ENCODE assay signal across 12 cellular contexts in the genomic region with DNA sequence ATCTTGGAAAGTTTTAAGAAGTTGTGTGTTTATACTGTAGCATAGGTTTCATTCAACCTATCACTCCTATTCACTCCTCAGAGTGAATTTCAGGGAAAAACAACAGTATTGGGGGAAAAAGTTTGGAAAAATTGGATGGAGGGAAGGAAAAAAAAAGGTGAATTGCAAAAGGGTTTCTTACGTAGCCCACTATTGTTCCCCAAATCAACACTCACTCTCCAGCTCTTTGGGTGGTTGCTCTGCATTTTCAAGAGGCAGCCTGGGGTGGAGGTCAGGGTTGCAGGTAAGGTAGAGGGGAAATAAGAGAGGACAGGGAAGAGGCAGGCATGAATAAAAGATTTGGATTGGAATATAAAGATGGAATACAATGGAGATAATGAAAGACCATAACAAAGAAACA. TPM values are rescaled to one million over a fixed set of nuclear protein-coding genes. Genes with fewer than 3 reads are reported as not detected.
A peak's percentile ranks its signal among the peaks of the same experiment; 100 is the strongest.
DNase-seq lines count a peak whose midpoint lies in the region; ATAC-seq, FAIRE-seq and TF ChIP-seq lines count a peak whose summit lies in the region.
"Had no signal": no experiment of that assay in that cellular context is flagged by ENCODE, and none has a peak within 500 bp of the region (broad histone marks: within the 10 kb centered on the region; RNA-seq: fewer than 3 reads in every experiment).

No MANE protein-coding gene starts in this region.

- H3K36me3 ChIP-seq in H7 (replicated peaks; ENCODE audit: control insufficient read depth, insufficient read depth, low read length): no peaks in the 10 kb centered on the region
- no peaks in the 10 kb centered on the region for H3K36me3 ChIP-seq in HepG2 (replicated peaks in 1 of 2; ENCODE audit: control insufficient read depth in 1 of 2, insufficient read depth in 2 of 2, low read length in 2 of 2)
- H3K36me3 ChIP-seq in tibial nerve: no peaks in the 10 kb centered on the region

- H3K4me3 Mint-ChIP-seq in activated T-helper 17 cell treated with anti-CD3 and anti-CD28 coated beads, Interleukin-2, amount 50 U/mL, for 72 hours: no peak overlapping the region

- no peak for TF ChIP-seq RAD21 in HepG2 (CRISPR knock-in tag; IDR thresholded peaks at IDR 0.05)

- in situ Hi-C loops in HepG2 (cut with HindIII; ENCODE audit: extremely low pct_ligation_motif_present, low pct_unique_long_range_greater_than_20kb): no loop called here

- intact Hi-C loops in HepG2 (cut with micrococcal nuclease; ENCODE audit: unreplicated experiment): loop anchor here (2.0 kb wide), 1 partner anchor 50 kb away; no protein-coding TSS in a partner anchor

- H3K79me2 ChIP-seq in HepG2 (ENCODE audit: insufficient read depth, low read length): peaks cover 3% of the 10 kb centered on the region

- peaks cover 36% of the 10 kb centered on the region for H3K36me3 Mint-ChIP-seq in activated T-helper 17 cell treated with anti-CD3 and anti-CD28 coated beads, Interleukin-2, amount 50 U/mL, for 72 hours (ENCODE audit: low read depth)

- no peak for TF ChIP-seq EP300 in HepG2 (IDR thresholded peaks at IDR 0.05; ENCODE audit: low read depth in 2 of 2, low read length in 2 of 2)
- no peak for TF ChIP-seq EP300 in HepG2 (CRISPR knock-in tag; IDR thresholded peaks at IDR 0.05; ENCODE audit: borderline replicate concordance)
- no peak for TF ChIP-seq EP300 in tibial nerve (IDR thresholded peaks at IDR 0.05)

- ATAC-seq in activated T-helper 17 cell treated with anti-CD3 and anti-CD28 coated beads, Interleukin-2, amount 50 U/mL, for 72 hours (replicated peaks): no peak
- ATAC-seq in HepG2: no peak
- ATAC-seq in HG02678 (IDR thresholded peaks at IDR 0.05; ENCODE audit: unreplicated experiment): no peak

- no peaks in the 10 kb centered on the region for H3K27me3 Mint-ChIP-seq in activated T-helper 17 cell treated with anti-CD3 and anti-CD28 coated beads, Interleukin-2, amount 50 U/mL, for 72 hours

- H3K9me3 Mint-ChIP-seq in activated T-helper 17 cell treated with anti-CD3 and anti-CD28 coated beads, Interleukin-2, amount 50 U/mL, for 72 hours: peaks cover 11% of the 10 kb centered on the region

- POLR2A ChIA-PET in HepG2 (lab: Yijun Ruan, JAX): interaction anchor here (1.0 to 1.9 kb wide), 6 partner anchors 12 to 164 kb away, joined by 3 to 28 read pairs (median 4); partner anchors contain the start of gene DUSP16

- H3K27ac ChIP-seq in HepG2 (ENCODE audit: extremely low read length, insufficient read depth, low read length): peak overlapping the region; percentile 19
- H3K27ac ChIP-seq in tibial nerve: peak overlapping the region; percentile 66 to 87 (median 76)

- no peak overlapping the region for H3K4me3 ChIP-seq in H7 (ENCODE audit: insufficient read depth, low read depth, low read length)
- H3K4me3 ChIP-seq in HepG2 (replicated peaks in 1 of 3; ENCODE audit: insufficient read depth in 1 of 3, low read depth in 2 of 3, low read length in 3 of 3): no peak overlapping the region
- H3K4me3 ChIP-seq in tibial nerve: no peak overlapping the region

- CTCF ChIA-PET in HepG2 (lab: Yijun Ruan, JAX; ENCODE audit: low intra/inter-chr PET ratio, low total read pairs): no interaction called here

- H3K9ac ChIP-seq in HepG2 (ENCODE audit: insufficient read depth, low read depth, low read length): no peak overlapping the region

- peaks cover 83% of the 10 kb centered on the region for H3K4me1 ChIP-seq in HepG2 (ENCODE audit: insufficient read depth, low read length)
- H3K4me1 ChIP-seq in tibial nerve: peaks cover 0 to 49% (median 12%) of the 10 kb centered on the region in 4 donors

- no peak overlapping the region for H3K4me2 ChIP-seq in HepG2 (ENCODE audit: low read depth, low read length)

- no peaks in the 10 kb centered on the region for H3K9me3 ChIP-seq in HepG2 (ENCODE audit: low read length)
- no peaks in the 10 kb centered on the region for H3K9me3 ChIP-seq in tibial nerve

- H4K20me1 ChIP-seq in HepG2 (ENCODE audit: insufficient read depth, low read length): no peaks in the 10 kb centered on the region

- DNase-seq in H7 (peak; percentile 39), HepG2 (ENCODE audit: low spot score) (no peak), tibial nerve (ENCODE audit: low spot score in 2 of 2) (no peak), DMS53 treated with DMSO at 0.1 percent for 48 hours (lab: John Stamatoyannopoulos, UW; ENCODE audit: unreplicated experiment) (no peak), GM12891 (ENCODE audit: insufficient read length, low spot score) (no peak)
- DNase-seq: activated CD4-positive, alpha-beta T cell treated with anti-CD3 and anti-CD28 coated beads, Interleukin-2, amount 50 U/mL, for 4 hours; activated effector memory CD4-positive, alpha-beta T cell treated with Interleukin-2 at 50 U/mL for 16 hours; mesendoderm; MV-4-11; SHP77 treated with DMSO at 0.1 percent for 48 hours had no signal

- no peak overlapping the region for H2AFZ ChIP-seq in HepG2 (ENCODE audit: low read length)

- BruUV-seq in HepG2 (replicated peaks; lab: Mats Ljungman, UMichigan): no TSS peak

- H3K27me3 ChIP-seq in H7 (ENCODE audit: control insufficient read depth, insufficient read depth, low read length): no peaks in the 10 kb centered on the region
- H3K27me3 ChIP-seq in HepG2 (ENCODE audit: control insufficient read depth in 1 of 2, insufficient read depth in 2 of 2, low read length in 2 of 2): no peaks in the 10 kb centered on the region
- H3K27me3 ChIP-seq in tibial nerve: no peaks in the 10 kb centered on the region

- TF ChIP-seq CTCF in HepG2 (CRISPR knock-in tag; IDR thresholded peaks at IDR 0.05): no peak
- TF ChIP-seq CTCF in tibial nerve (IDR thresholded peaks at IDR 0.05): no peak

- peak overlapping the region; percentile 32 for H3K27ac Mint-ChIP-seq in activated T-helper 17 cell treated with anti-CD3 and anti-CD28 coated beads, Interleukin-2, amount 50 U/mL, for 72 hours

- H3K4me1 Mint-ChIP-seq in activated T-helper 17 cell treated with anti-CD3 and anti-CD28 coated beads, Interleukin-2, amount 50 U/mL, for 72 hours: peaks cover 50% of the 10 kb centered on the region

- TF ChIP-seq POLR2A in HepG2 (IDR thresholded peaks at IDR 0.05; ENCODE audit: insufficient read depth in 1 of 2, low read depth in 2 of 2, low read length in 2 of 2) (no peak), tibial nerve (IDR thresholded peaks at IDR 0.05) (no peak), GM12891 (IDR thresholded peaks at IDR 0.05; ENCODE audit: low read depth, low read length) (no peak)

- FAIRE-seq in HepG2 (lab: Jason Lieb, UNC) (no peak), GM12891 (lab: Jason Lieb, UNC) (no peak)

- WGBS in HepG2 (ENCODE audit: low lambda C conversion rate): 100% methylated on average over 1 of the region's 1 CpG
- WGBS in tibial nerve, 2 donors: 93 to 94% methylated on average over 1 of the region's 1 CpG

RNA-seq across cellular contexts. Expression of gene BORCS5, which starts 42.3 kb away (rescaled TPM):
- 7.4 and 7.5 TPM in 2 replicates for total RNA-seq in H7 (2014; rRNA removed; shearing (Covaris generic))
- total RNA-seq in activated T-helper 17 cell treated with anti-CD3 and anti-CD28 coated beads, Interleukin-2, amount 50 U/mL, for 72 hours: 10 to 100 TPM; 26.1 to 43.8 TPM
- total RNA-seq in HepG2 (2016; rRNA removed; fragmentation: Illumina TruSeq; extraction: Trizol): 3.9 and 8.2 TPM in 2 replicates
- total RNA-seq in HepG2 (2016; cell fraction: cytosol; rRNA removed; fragmentation: Illumina TruSeq; extraction: Trizol; ENCODE audit: low read depth): 3.0 and 3.6 TPM in 2 replicates
- 7.3 and 9.1 TPM in 2 replicates for total RNA-seq in HepG2 (2016; cell fraction: insoluble cytoplasmic fraction; rRNA removed; fragmentation: Illumina TruSeq; extraction: Trizol)
- total RNA-seq in HepG2 (2016; cell fraction: membrane; rRNA removed; fragmentation: Illumina TruSeq; extraction: Trizol): 3.7 and 4.9 TPM in 2 replicates
- total RNA-seq in HepG2 (2016; cell fraction: nucleus; rRNA removed; fragmentation: Illumina TruSeq; extraction: Trizol): 4.0 and 6.6 TPM in 2 replicates
- 3.3 and 4.7 TPM in 2 replicates for polyA plus RNA-seq in HepG2 (2011; rRNA removed)
- 3.9 and 5.2 TPM in 2 replicates for polyA plus RNA-seq in HepG2 (2011; cell fraction: cytosol; rRNA removed)
- 6.4 and 8.1 TPM in 2 replicates for polyA plus RNA-seq in HepG2 (2011; cell fraction: nucleus; rRNA removed)
- polyA plus RNA-seq in HepG2 (2012): 3.6 and 5.8 TPM in 2 replicates
- 3.0 and 4.3 TPM in 2 replicates for polyA plus RNA-seq in HepG2 (2016; cell fraction: cytosol; fragmentation: Illumina TruSeq; extraction: Trizol; ENCODE audit: low read depth)
- 8.0 and 9.3 TPM in 2 replicates for polyA plus RNA-seq in HepG2 (2016; cell fraction: insoluble cytoplasmic fraction; fragmentation: Illumina TruSeq; extraction: Trizol; ENCODE audit: low read depth)
- polyA plus RNA-seq in HepG2 (2016; cell fraction: membrane; fragmentation: Illumina TruSeq; extraction: Trizol; ENCODE audit: low read depth): 5.1 and 6.0 TPM in 2 replicates
- polyA plus RNA-seq in HepG2 (2016; cell fraction: nucleus; fragmentation: Illumina TruSeq; extraction: Trizol; ENCODE audit: insufficient read depth, low read depth): 3.9 and 7.7 TPM in 2 replicates
- polyA minus RNA-seq in HepG2 (2011; rRNA and poly(A)+ RNA removed; ENCODE audit: low replicate concordance): 5.6 and 7.5 TPM in 2 replicates
- 3.8 and 3.9 TPM in 2 replicates for polyA minus RNA-seq in HepG2 (2011; cell fraction: cytosol; rRNA and poly(A)+ RNA removed)
- polyA minus RNA-seq in HepG2 (2011; cell fraction: nucleus; rRNA and poly(A)+ RNA removed): 12.2 and 13.7 TPM in 2 replicates
- total RNA-seq in tibial nerve: 10 to 100 TPM; 14.2 to 45.0 (median 25.6) TPM
- 11.6 TPM for polyA plus RNA-seq in GM12891 (2012; ENCODE audit: low read depth, missing spikeins)

RNA-seq across cellular contexts. Expression of gene MANSC1, which starts 49.1 kb away (rescaled TPM):
- 0.94 and 2.3 TPM in 2 replicates for total RNA-seq in H7 (2014; rRNA removed; shearing (Covaris generic))
- total RNA-seq in activated T-helper 17 cell treated with anti-CD3 and anti-CD28 coated beads, Interleukin-2, amount 50 U/mL, for 72 hours: under 1 TPM; 0.63 to 0.74 TPM
- total RNA-seq in HepG2 (2016; rRNA removed; fragmentation: Illumina TruSeq; extraction: Trizol) (4.2 and 4.4 TPM in 2 replicates), tibial nerve (10 to 100 TPM in 2 of 4 donors, 1 to 10 TPM in 2; 7.9 to 11.6 (median 9.6) TPM)
- 0.91 and 1.4 TPM in 2 replicates for total RNA-seq in HepG2 (2016; cell fraction: cytosol; rRNA removed; fragmentation: Illumina TruSeq; extraction: Trizol; ENCODE audit: low read depth)
- total RNA-seq in HepG2 (2016; cell fraction: insoluble cytoplasmic fraction; rRNA removed; fragmentation: Illumina TruSeq; extraction: Trizol): 3.6 and 4.5 TPM in 2 replicates
- total RNA-seq in HepG2 (2016; cell fraction: membrane; rRNA removed; fragmentation: Illumina TruSeq; extraction: Trizol): 4.4 and 4.9 TPM in 2 replicates
- total RNA-seq in HepG2 (2016; cell fraction: nucleus; rRNA removed; fragmentation: Illumina TruSeq; extraction: Trizol): 3.2 TPM in 2 replicates
- polyA plus RNA-seq in HepG2 (2011; rRNA removed): 1.9 TPM in 2 replicates
- 1.7 and 1.8 TPM in 2 replicates for polyA plus RNA-seq in HepG2 (2011; cell fraction: cytosol; rRNA removed)
- polyA plus RNA-seq in HepG2 (2011; cell fraction: nucleus; rRNA removed): 0.40 and 0.69 TPM in 2 replicates
- polyA plus RNA-seq in HepG2 (2012): 7.8 and 9.6 TPM in 2 replicates
- 3.7 and 5.4 TPM in 2 replicates for polyA plus RNA-seq in HepG2 (2016; cell fraction: cytosol; fragmentation: Illumina TruSeq; extraction: Trizol; ENCODE audit: low read depth)
- polyA plus RNA-seq in HepG2 (2016; cell fraction: insoluble cytoplasmic fraction; fragmentation: Illumina TruSeq; extraction: Trizol; ENCODE audit: low read depth): 6.7 and 7.4 TPM in 2 replicates
- polyA plus RNA-seq in HepG2 (2016; cell fraction: membrane; fragmentation: Illumina TruSeq; extraction: Trizol; ENCODE audit: low read depth): 8.2 and 9.1 TPM in 2 replicates
- polyA plus RNA-seq in HepG2 (2016; cell fraction: nucleus; fragmentation: Illumina TruSeq; extraction: Trizol; ENCODE audit: insufficient read depth, low read depth): 9.8 and 10.0 TPM in 2 replicates
- 0.76 and 1.3 TPM in 2 replicates for polyA minus RNA-seq in HepG2 (2011; rRNA and poly(A)+ RNA removed; ENCODE audit: low replicate concordance)
- 1.5 and 2.0 TPM in 2 replicates for polyA minus RNA-seq in HepG2 (2011; cell fraction: cytosol; rRNA and poly(A)+ RNA removed)
- 0.26 and 0.62 TPM in 2 replicates for polyA minus RNA-seq in HepG2 (2011; cell fraction: nucleus; rRNA and poly(A)+ RNA removed)
- polyA plus RNA-seq in GM12891 (2012; ENCODE audit: low read depth, missing spikeins): 0.27 TPM
